In the genomic region with DNA sequence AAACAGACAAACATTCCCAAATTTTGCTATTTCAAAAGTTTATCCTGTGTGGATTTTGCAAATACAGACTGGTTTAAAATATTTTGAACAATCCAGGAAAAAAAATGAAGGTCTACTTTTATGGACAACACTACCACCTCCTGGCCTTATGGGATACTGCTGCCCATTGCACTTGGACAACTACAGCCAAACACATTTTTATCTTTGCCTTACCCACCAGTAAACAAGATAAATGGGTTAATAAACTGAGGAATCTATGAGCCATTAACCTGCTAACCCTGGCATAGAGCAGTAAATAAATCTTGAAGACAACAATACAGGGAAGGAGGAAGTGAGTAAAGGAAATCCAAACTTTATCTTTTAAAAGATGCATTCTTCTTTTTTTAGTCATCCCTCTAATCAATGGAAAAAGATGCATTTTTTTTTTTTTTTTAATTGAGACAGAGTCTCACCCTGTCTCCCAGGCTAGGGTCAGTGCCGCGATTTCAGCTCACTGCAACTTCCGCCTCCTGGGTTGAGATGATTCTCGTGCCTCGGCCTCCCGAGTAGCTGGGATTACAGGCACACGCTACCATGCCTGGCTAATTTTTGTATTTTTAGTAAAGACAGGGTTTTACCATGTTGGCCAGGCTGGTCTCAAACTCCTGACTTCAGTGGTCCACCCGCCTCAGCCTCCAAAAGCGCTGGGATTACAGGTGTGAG, we compare ENCODE assay signal across 8 cellular contexts. TPM values are rescaled to one million over a fixed set of nuclear protein-coding genes. Genes with fewer than 3 reads are reported as not detected.
DNase-seq lines count a peak whose midpoint lies in the region; ATAC-seq and TF ChIP-seq lines count a peak whose summit lies in the region.

No MANE protein-coding gene starts in this region.

- CTCF ChIA-PET in CD8-positive, alpha-beta memory T cell (lab: Charles Lee) = interaction anchor here (1.2 to 3.5 kb wide), 5 partner anchors 11 to 332 kb away, joined by 3 to 23 read pairs (median 7); no protein-coding TSS in a partner anchor

- H3K27ac Mint-ChIP-seq in CD8-positive, alpha-beta memory T cell = peak overlapping the region in 1 of 8 donors; percentile 24
- no peak overlapping the region for H3K27ac Mint-ChIP-seq in GM23338
- no peak overlapping the region for H3K27ac Mint-ChIP-seq in activated T-helper 2 cell treated with anti-CD3 and anti-CD28 coated beads, Interferon-gamma antibody, Interleukin-2, Interleukin-4, amounts not matched to agents 10 μg/mL and 5 μg/mL and 100 μg/mL, durations not matched to agents 14 hours and 24 hours and 36 hours

- H2AFZ ChIP-seq in GM23338 = no peak overlapping the region

- intact Hi-C loops in activated T-helper 2 cell treated with anti-CD3 and anti-CD28 coated beads, Interferon-gamma antibody, Interleukin-2, Interleukin-4, amounts not matched to agents 10 μg/mL and 5 μg/mL and 100 μg/mL, durations not matched to agents 14 hours and 24 hours and 36 hours (cut with micrococcal nuclease) = loop anchor here (1.0 to 5.0 kb wide), 5 partner anchors 43 to 388 kb away; a partner anchor contains a TSS
- intact Hi-C loops in sciatic nerve (cut with DNase I) = loop anchor here (5.0 kb wide), 1 partner anchor 268 kb away; no protein-coding TSS in a partner anchor

- peak overlapping the region in 3 of 7 donors; percentile 42 to 46 (median 43) for H3K4me3 Mint-ChIP-seq in CD8-positive, alpha-beta memory T cell
- no peak overlapping the region for H3K4me3 Mint-ChIP-seq in GM23338
- peak overlapping the region; percentile 15 for H3K4me3 Mint-ChIP-seq in activated T-helper 2 cell treated with anti-CD3 and anti-CD28 coated beads, Interferon-gamma antibody, Interleukin-2, Interleukin-4, amounts not matched to agents 10 μg/mL and 5 μg/mL and 100 μg/mL, durations not matched to agents 14 hours and 24 hours and 36 hours (ENCODE audit: low read depth)

- H3K4me2 ChIP-seq in GM23338 = no peak overlapping the region

- peaks cover 0 to 2% (median 0%) of the 10 kb centered on the region in 3 donors for H3K36me3 Mint-ChIP-seq in CD8-positive, alpha-beta memory T cell
- peaks cover 3% of the 10 kb centered on the region; the same call in 1 of the 3 replicates for H3K36me3 Mint-ChIP-seq in GM23338 (ENCODE audit: low read depth)
- H3K36me3 Mint-ChIP-seq in activated T-helper 2 cell treated with anti-CD3 and anti-CD28 coated beads, Interferon-gamma antibody, Interleukin-2, Interleukin-4, amounts not matched to agents 10 μg/mL and 5 μg/mL and 100 μg/mL, durations not matched to agents 14 hours and 24 hours and 36 hours (ENCODE audit: low read depth) = peaks cover 7% of the 10 kb centered on the region

- H3F3A ChIP-seq in GM23338 (replicated peaks; ENCODE audit: low read depth) = peaks cover 4% of the 10 kb centered on the region

- peaks cover 13 to 20% (median 18%) of the 10 kb centered on the region in 3 donors for H3K4me1 Mint-ChIP-seq in CD8-positive, alpha-beta memory T cell
- H3K4me1 Mint-ChIP-seq in GM23338 = peaks cover 18% of the 10 kb centered on the region
- peaks cover 17% of the 10 kb centered on the region for H3K4me1 Mint-ChIP-seq in activated T-helper 2 cell treated with anti-CD3 and anti-CD28 coated beads, Interferon-gamma antibody, Interleukin-2, Interleukin-4, amounts not matched to agents 10 μg/mL and 5 μg/mL and 100 μg/mL, durations not matched to agents 14 hours and 24 hours and 36 hours (ENCODE audit: low read depth)

- H3K79me2 ChIP-seq in GM23338 (replicated peaks; ENCODE audit: insufficient read depth) = peaks cover 18% of the 10 kb centered on the region

- POLR2A ChIA-PET in CD8-positive, alpha-beta memory T cell (lab: Charles Lee) = no interaction called here

- peaks cover 7% of the 10 kb centered on the region for H3K4me1 ChIP-seq in CD8-positive, alpha-beta memory T cell (ENCODE audit: insufficient read depth, low read length)
- peaks cover 4% of the 10 kb centered on the region; the same call in 1 of the 2 replicates for H3K4me1 ChIP-seq in GM23338 (ENCODE audit: insufficient read depth)

- H4K20me1 ChIP-seq in GM23338 (replicated peaks; ENCODE audit: insufficient read depth) = peaks cover 5% of the 10 kb centered on the region; the same call in 1 of the 2 replicates

- DNase-seq in CD8-positive, alpha-beta memory T cell = peak in 4 of 5 donors; percentile 12 to 47 (median 36)
- peak; percentile 74 for DNase-seq in GM23338 (ENCODE audit: low spot score)
- DNase-seq in NCI-H82 (lab: John Stamatoyannopoulos, UW) = peak; percentile 64
- DNase-seq in activated T-helper 2 cell treated with anti-CD3 and anti-CD28 coated beads, Interferon-gamma antibody, Interleukin-2, Interleukin-4, amounts not matched to agents 10 μg/mL and 5 μg/mL and 100 μg/mL, durations not matched to agents 14 hours and 24 hours and 36 hours (ENCODE audit: low spot score) = no peak
- DNase-seq in glomerular endothelial cell (ENCODE audit: extremely low read depth, low read depth, low spot score) = peak; percentile 87
- DNase-seq in sciatic nerve (ENCODE audit: low spot score) = peak; percentile 66

- ATAC-seq in GM23338 (no peak), sciatic nerve (peak; percentile 62), GM19397 (IDR thresholded peaks at IDR 0.05; ENCODE audit: unreplicated experiment) (no peak), GM21381 (IDR thresholded peaks at IDR 0.05; ENCODE audit: unreplicated experiment) (no peak)

- H3K27me3 ChIP-seq in CD8-positive, alpha-beta memory T cell (ENCODE audit: insufficient read depth, low read length, poor library complexity, severe bottlenecking) = no peaks in the 10 kb centered on the region
- H3K27me3 ChIP-seq in GM23338 (ENCODE audit: insufficient read depth) = peaks cover 21% of the 10 kb centered on the region

- H3K36me3 ChIP-seq in CD8-positive, alpha-beta memory T cell (ENCODE audit: insufficient read depth, low read length) = no peaks in the 10 kb centered on the region
- H3K36me3 ChIP-seq in GM23338 (ENCODE audit: insufficient read depth) = no peaks in the 10 kb centered on the region

- peak; percentile 80 to 98 for TF ChIP-seq CTCF in GM23338 (conservative IDR thresholded peaks at IDR 0.05; ENCODE audit: low read depth in 2 of 2)

- H3K9me3 Mint-ChIP-seq in CD8-positive, alpha-beta memory T cell = no peaks in the 10 kb centered on the region
- H3K9me3 Mint-ChIP-seq in GM23338 = no peaks in the 10 kb centered on the region; the same call in 2 of the 3 replicates
- H3K9me3 Mint-ChIP-seq in activated T-helper 2 cell treated with anti-CD3 and anti-CD28 coated beads, Interferon-gamma antibody, Interleukin-2, Interleukin-4, amounts not matched to agents 10 μg/mL and 5 μg/mL and 100 μg/mL, durations not matched to agents 14 hours and 24 hours and 36 hours = no peaks in the 10 kb centered on the region

- H3K27me3 Mint-ChIP-seq in CD8-positive, alpha-beta memory T cell = peaks cover 0 to 2% of the 10 kb centered on the region in 2 donors
- peaks cover 22% of the 10 kb centered on the region for H3K27me3 Mint-ChIP-seq in GM23338 (ENCODE audit: insufficient read depth, low read depth, poor library complexity)
- H3K27me3 Mint-ChIP-seq in activated T-helper 2 cell treated with anti-CD3 and anti-CD28 coated beads, Interferon-gamma antibody, Interleukin-2, Interleukin-4, amounts not matched to agents 10 μg/mL and 5 μg/mL and 100 μg/mL, durations not matched to agents 14 hours and 24 hours and 36 hours (ENCODE audit: low read depth) = peaks cover 6% of the 10 kb centered on the region

- no peak overlapping the region for H3K4me3 ChIP-seq in CD8-positive, alpha-beta memory T cell (ENCODE audit: low read length)
- H3K4me3 ChIP-seq in GM23338 = no peak overlapping the region

- no peak overlapping the region for H3K27ac ChIP-seq in CD8-positive, alpha-beta memory T cell (ENCODE audit: low read depth, low read length)
- H3K27ac ChIP-seq in GM23338 (ENCODE audit: low read depth) = no peak overlapping the region

- no peaks in the 10 kb centered on the region for H3K9me2 ChIP-seq in GM23338 (ENCODE audit: insufficient read depth)

- no peaks in the 10 kb centered on the region for H3K9me3 ChIP-seq in CD8-positive, alpha-beta memory T cell (ENCODE audit: low read length)

TF ChIP-seq in GM23338, 12 proteins besides CTCF, POLR2A, EP300 and RAD21 (continues in another document):
- TF ChIP-seq JUNB (IDR thresholded peaks at IDR 0.05; ENCODE audit: unreplicated experiment) (no peak), STAT1 (IDR thresholded peaks at IDR 0.05; ENCODE audit: unreplicated experiment) (no peak), CREB1 (CRISPR knock-in tag; IDR thresholded peaks at IDR 0.05; ENCODE audit: low read depth) (no peak), ZNF114 (CRISPR knock-in tag; IDR thresholded peaks at IDR 0.05) (no peak), EZH2phosphoT487 (IDR thresholded peaks at IDR 0.05; ENCODE audit: unreplicated experiment) (no peak), NANOG (IDR thresholded peaks at IDR 0.05; ENCODE audit: borderline replicate concordance) (no peak), EZH2 (IDR thresholded peaks at IDR 0.05; ENCODE audit: low read depth, unreplicated experiment) (no peak)

RNA-seq across cellular contexts. Expression of a gene that starts 2.1 kb away (rescaled TPM):
- 1 to 10 TPM; 8.1 to 9.9 TPM for total RNA-seq in CD8-positive, alpha-beta memory T cell
- polyA plus RNA-seq in CD8-positive, alpha-beta memory T cell = 2.2 TPM
- 15.5 and 16.6 TPM in 2 replicates for total RNA-seq in GM23338 (2014; rRNA removed; shearing (Covaris generic))
- polyA plus RNA-seq in GM23338 (2016; fragmentation: Nextera tagmentation; extraction: Ambion mirVana) = 2.9 and 5.0 TPM in 2 replicates
- total RNA-seq in activated T-helper 2 cell treated with anti-CD3 and anti-CD28 coated beads, Interferon-gamma antibody, Interleukin-2, Interleukin-4, amounts not matched to agents 10 μg/mL and 5 μg/mL and 100 μg/mL, durations not matched to agents 14 hours and 24 hours and 36 hours = 16.5 and 19.0 TPM in 2 replicates
- 23.0 and 24.9 TPM in 2 replicates for total RNA-seq in glomerular endothelial cell
- 94.3 TPM for total RNA-seq in sciatic nerve

RNA-seq across cellular contexts. Expression of a gene that starts 42.5 kb away (rescaled TPM):
- 10 to 100 TPM; 11.3 to 15.5 TPM for total RNA-seq in CD8-positive, alpha-beta memory T cell
- polyA plus RNA-seq in CD8-positive, alpha-beta memory T cell = 6.4 TPM
- total RNA-seq in GM23338 (2014; rRNA removed; shearing (Covaris generic)) = 17.9 and 25.9 TPM in 2 replicates
- 10.4 and 11.2 TPM in 2 replicates for polyA plus RNA-seq in GM23338 (2016; fragmentation: Nextera tagmentation; extraction: Ambion mirVana)
- 14.5 and 17.6 TPM in 2 replicates for total RNA-seq in activated T-helper 2 cell treated with anti-CD3 and anti-CD28 coated beads, Interferon-gamma antibody, Interleukin-2, Interleukin-4, amounts not matched to agents 10 μg/mL and 5 μg/mL and 100 μg/mL, durations not matched to agents 14 hours and 24 hours and 36 hours
- 5.7 and 8.9 TPM in 2 replicates for total RNA-seq in glomerular endothelial cell
- total RNA-seq in sciatic nerve = 5.4 TPM

RNA-seq across cellular contexts. Expression of a gene that starts 42.8 kb away (rescaled TPM):
- 100 to 1,000 TPM; 107 to 116 TPM for total RNA-seq in CD8-positive, alpha-beta memory T cell
- 125 TPM for polyA plus RNA-seq in CD8-positive, alpha-beta memory T cell
- total RNA-seq in GM23338 (2014; rRNA removed; shearing (Covaris generic)) = 87.8 and 93.9 TPM in 2 replicates
- polyA plus RNA-seq in GM23338 (2016; fragmentation: Nextera tagmentation; extraction: Ambion mirVana) = 151 and 154 TPM in 2 replicates
- total RNA-seq in activated T-helper 2 cell treated with anti-CD3 and anti-CD28 coated beads, Interferon-gamma antibody, Interleukin-2, Interleukin-4, amounts not matched to agents 10 μg/mL and 5 μg/mL and 100 μg/mL, durations not matched to agents 14 hours and 24 hours and 36 hours = 105 and 107 TPM in 2 replicates
- 71.4 and 76.6 TPM in 2 replicates for total RNA-seq in glomerular endothelial cell
- total RNA-seq in sciatic nerve = 67.7 TPM
